Comparison of ENCODE assay signal across 8 cellular contexts in the genomic region with DNA sequence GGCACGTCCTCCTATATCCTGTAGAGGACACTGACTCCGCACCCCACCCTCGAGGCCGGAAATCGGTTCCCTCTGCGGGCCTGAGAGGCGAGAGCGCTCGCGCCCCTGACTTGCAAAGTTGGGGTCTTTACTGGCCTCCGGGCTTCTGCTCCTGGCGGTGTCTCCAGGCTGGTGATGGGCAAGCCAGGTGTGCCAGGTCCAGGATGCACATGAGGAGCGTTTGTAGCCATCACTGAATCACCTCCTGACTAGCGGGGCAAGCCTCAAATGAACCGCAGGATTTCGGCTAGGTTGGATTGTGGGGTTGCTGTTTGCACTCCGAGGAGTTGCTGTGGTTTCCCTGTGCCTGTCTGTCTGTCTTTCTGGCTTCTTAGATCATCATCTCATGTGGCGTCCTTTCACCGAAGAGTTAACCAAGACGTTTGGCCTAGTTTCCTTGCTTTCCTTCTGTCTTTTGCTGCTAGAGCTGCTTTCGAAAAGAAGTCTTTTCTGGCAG. TPM values are rescaled to one million over a fixed set of nuclear protein-coding genes. Genes with fewer than 3 reads are reported as not detected.
A peak's percentile ranks its signal among the peaks of the same experiment; 100 is the strongest.
DNase-seq lines count a peak whose midpoint lies in the region; ATAC-seq and TF ChIP-seq lines count a peak whose summit lies in the region.
"Not testable (repeated sequence)": the region's sequence is repeated elsewhere in the genome, so short reads cannot be mapped to it uniquely, and the experiment has no call there.

No MANE protein-coding gene starts in this region.

- not testable (repeated sequence) for H4K20me1 ChIP-seq in BLaER1; neural progenitor cell (ENCODE audit: low read depth)

- peak overlapping the region; percentile 40 for H3K27ac Mint-ChIP-seq in activated T-helper 1 cell treated with anti-CD3 and anti-CD28 coated beads, Interleukin-12 subunit alpha, Interleukin-12 subunit beta, Interleukin-2, Interleukin-4 antibody, amounts not matched to agents 30 ng/mL and 10 ng/mL and 1 ng/mL, durations not matched to agents 14 hours and 24 hours and 36 hours
- H3K27ac Mint-ChIP-seq in neural progenitor cell: not testable (repeated sequence)

- 10 to 11% methylated on average over 21 of the region's 21 CpGs for WGBS in ectodermal cell, 2 experiments

- H2AFZ ChIP-seq in neural progenitor cell (replicated peaks): peak overlapping the region; percentile 30

- not testable (repeated sequence) for H3K9me3 Mint-ChIP-seq in activated T-helper 1 cell treated with anti-CD3 and anti-CD28 coated beads, Interleukin-12 subunit alpha, Interleukin-12 subunit beta, Interleukin-2, Interleukin-4 antibody, amounts not matched to agents 30 ng/mL and 10 ng/mL and 1 ng/mL, durations not matched to agents 14 hours and 24 hours and 36 hours; neural progenitor cell

- TF ChIP-seq CTCF in HFF-Myc (IDR thresholded peaks at IDR 0.05; ENCODE audit: low read depth, low read length, missing control alignments); neural progenitor cell (IDR thresholded peaks at IDR 0.05): not testable (repeated sequence)

- peaks cover 46% of the 10 kb centered on the region for H3K27me3 ChIP-seq in BLaER1
- H3K27me3 ChIP-seq in ectodermal cell (ENCODE audit: control insufficient read depth, insufficient read depth, low read length, poor library complexity, severe bottlenecking): peaks cover 21% of the 10 kb centered on the region
- H3K27me3 ChIP-seq in neural progenitor cell: peaks cover 25% of the 10 kb centered on the region

- H3K36me3 ChIP-seq in BLaER1: peaks cover 12% of the 10 kb centered on the region; the same call in 1 of the 2 replicates
- not testable (repeated sequence) for H3K36me3 ChIP-seq in ectodermal cell (ENCODE audit: control insufficient read depth, insufficient read depth, low read length); neural progenitor cell

- H3K9ac ChIP-seq in BLaER1 (0 out of 2 replicates have a peak overlapping the region, but pooled peaks have one; percentile 41), neural progenitor cell (peak overlapping the region; percentile 36)

- intact Hi-C loops in activated T-helper 1 cell treated with anti-CD3 and anti-CD28 coated beads, Interleukin-12 subunit alpha, Interleukin-12 subunit beta, Interleukin-2, Interleukin-4 antibody, amounts not matched to agents 30 ng/mL and 10 ng/mL and 1 ng/mL, durations not matched to agents 14 hours and 24 hours and 36 hours (cut with micrococcal nuclease): loop anchor here (1.0 kb wide), 1 partner anchor 147 kb away; no protein-coding TSS in a partner anchor

- peaks cover 12% of the 10 kb centered on the region for H3K4me1 ChIP-seq in BLaER1
- not testable (repeated sequence) for H3K4me1 ChIP-seq in ectodermal cell (ENCODE audit: control insufficient read depth, insufficient read depth, low read length); neural progenitor cell

- not testable (repeated sequence) for ATAC-seq in stimulated activated naive CD8-positive, alpha-beta T cell treated with anti-CD3 and anti-CD28 coated beads, Interleukin-15, Interleukin-2, amounts not matched to agents 100 U/mL and 50 U/mL, for 24 hours

- H3K36me3 Mint-ChIP-seq in activated T-helper 1 cell treated with anti-CD3 and anti-CD28 coated beads, Interleukin-12 subunit alpha, Interleukin-12 subunit beta, Interleukin-2, Interleukin-4 antibody, amounts not matched to agents 30 ng/mL and 10 ng/mL and 1 ng/mL, durations not matched to agents 14 hours and 24 hours and 36 hours (ENCODE audit: low read depth); neural progenitor cell: not testable (repeated sequence)

- not testable (repeated sequence) for H3K9me3 ChIP-seq in BLaER1; ectodermal cell (ENCODE audit: control insufficient read depth, low read length); iPS-18c (ENCODE audit: control insufficient read depth, insufficient read depth, low read length); neural progenitor cell (ENCODE audit: low read depth)

- H3K4me3 Mint-ChIP-seq in activated T-helper 1 cell treated with anti-CD3 and anti-CD28 coated beads, Interleukin-12 subunit alpha, Interleukin-12 subunit beta, Interleukin-2, Interleukin-4 antibody, amounts not matched to agents 30 ng/mL and 10 ng/mL and 1 ng/mL, durations not matched to agents 14 hours and 24 hours and 36 hours: peak overlapping the region; percentile 84
- H3K4me3 Mint-ChIP-seq in neural progenitor cell: peak overlapping the region; percentile 90

- H3K79me2 ChIP-seq in neural progenitor cell (ENCODE audit: low read depth): peaks cover 30% of the 10 kb centered on the region

- peak overlapping the region; percentile 68 for H3K4me2 ChIP-seq in BLaER1
- peak overlapping the region; percentile 87 for H3K4me2 ChIP-seq in neural progenitor cell

- not testable (repeated sequence) for H3F3A ChIP-seq in neural progenitor cell (ENCODE audit: low read depth)

- H3K4me3 ChIP-seq in BLaER1 (peak overlapping the region; percentile 71), HFF-Myc (replicated peaks; ENCODE audit: low read depth, low read length) (peak overlapping the region; percentile 69), ectodermal cell (ENCODE audit: insufficient read depth, low read depth, low read length) (peak overlapping the region; percentile 65), iPS-18c (ENCODE audit: insufficient read depth, low read depth, low read length) (peak overlapping the region; percentile 47; the same call in 1 of the 2 replicates), neural progenitor cell (peak overlapping the region; percentile 52)

- not testable (repeated sequence) for H3K27ac ChIP-seq in BLaER1; ectodermal cell (ENCODE audit: insufficient read depth, low read depth, low read length, poor library complexity, severe bottlenecking); neural progenitor cell

- H3K27me3 Mint-ChIP-seq in activated T-helper 1 cell treated with anti-CD3 and anti-CD28 coated beads, Interleukin-12 subunit alpha, Interleukin-12 subunit beta, Interleukin-2, Interleukin-4 antibody, amounts not matched to agents 30 ng/mL and 10 ng/mL and 1 ng/mL, durations not matched to agents 14 hours and 24 hours and 36 hours (ENCODE audit: insufficient read depth): peaks cover 28% of the 10 kb centered on the region
- H3K27me3 Mint-ChIP-seq in neural progenitor cell (ENCODE audit: insufficient read depth, low read depth): not testable (repeated sequence)

- peaks cover 16% of the 10 kb centered on the region for H3K4me1 Mint-ChIP-seq in activated T-helper 1 cell treated with anti-CD3 and anti-CD28 coated beads, Interleukin-12 subunit alpha, Interleukin-12 subunit beta, Interleukin-2, Interleukin-4 antibody, amounts not matched to agents 30 ng/mL and 10 ng/mL and 1 ng/mL, durations not matched to agents 14 hours and 24 hours and 36 hours (ENCODE audit: low read depth)
- H3K4me1 Mint-ChIP-seq in neural progenitor cell: peaks cover 18% of the 10 kb centered on the region

- DNase-seq in HFF-Myc (ENCODE audit: extremely low read depth, low read depth): not testable (repeated sequence)
- DNase-seq in RPMI8226 (peak; percentile 19), neural progenitor cell (ENCODE audit: low spot score) (peak; percentile 14)
- peak; percentile 38 for DNase-seq in activated T-helper 1 cell treated with anti-CD3 and anti-CD28 coated beads, Interleukin-12 subunit alpha, Interleukin-12 subunit beta, Interleukin-2, Interleukin-4 antibody, amounts not matched to agents 30 ng/mL and 10 ng/mL and 1 ng/mL, durations not matched to agents 14 hours and 24 hours and 36 hours (ENCODE audit: low spot score)
- DNase-seq in stimulated activated naive CD8-positive, alpha-beta T cell treated with anti-CD3 and anti-CD28 coated beads, Interleukin-15, Interleukin-2, amounts not matched to agents 100 U/mL and 50 U/mL, for 24 hours: peak; percentile 41

RNA-seq across cellular contexts. Expression of a gene that starts 0.7 kb away (rescaled TPM):
- total RNA-seq in activated T-helper 1 cell treated with anti-CD3 and anti-CD28 coated beads, Interleukin-12 subunit alpha, Interleukin-12 subunit beta, Interleukin-2, Interleukin-4 antibody, amounts not matched to agents 30 ng/mL and 10 ng/mL and 1 ng/mL, durations not matched to agents 14 hours and 24 hours and 36 hours: 3.3 and 3.4 TPM in 2 replicates
- 14.0 TPM for polyA plus RNA-seq in ectodermal cell (2013, experiment 1 of 4)
- polyA plus RNA-seq in ectodermal cell (2013, experiment 2 of 4): 12.5 TPM
- 10.7 TPM for polyA plus RNA-seq in ectodermal cell (2013, experiment 3 of 4)
- 14.8 TPM for polyA plus RNA-seq in ectodermal cell (2013, experiment 4 of 4)
- total RNA-seq in neural progenitor cell (ENCODE audit: low replicate concordance): 18.5 and 22.0 TPM in 2 replicates
